ENCODE assay signal across 8 cellular contexts in the genomic region with DNA sequence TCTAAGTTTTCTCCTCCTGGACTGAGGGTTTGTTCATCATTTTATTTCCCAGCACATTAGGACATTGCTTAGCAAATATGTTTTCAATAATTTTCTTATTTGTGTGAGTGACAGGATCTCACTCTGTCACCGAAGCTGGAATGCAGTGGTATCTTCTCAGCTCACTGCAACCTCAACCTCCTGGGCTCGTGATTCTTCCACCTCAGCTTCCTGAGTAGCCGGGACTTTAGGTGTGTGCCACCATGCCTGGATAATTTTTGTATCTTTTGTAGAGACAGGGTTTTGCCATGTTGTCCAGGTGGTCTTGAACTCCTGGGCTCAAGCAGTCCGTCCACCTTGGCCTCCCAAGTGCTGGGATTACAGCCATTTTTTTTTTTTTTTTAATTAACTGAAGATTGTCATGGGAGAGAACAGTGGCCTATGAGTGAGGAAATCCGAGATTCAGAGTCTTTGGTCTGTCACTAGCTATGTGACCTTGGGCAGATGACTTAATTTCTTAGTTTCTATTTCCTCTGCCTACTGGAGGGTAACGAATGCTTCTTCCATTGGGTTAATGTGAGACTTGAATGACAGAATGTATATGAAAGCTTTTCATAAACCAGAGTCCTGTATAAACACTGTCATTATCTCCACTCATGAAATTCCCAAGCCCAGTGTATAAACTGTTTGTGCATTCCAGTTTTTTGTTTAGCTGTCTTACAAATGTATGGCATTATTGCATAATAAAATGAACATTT. TPM values are rescaled to one million over a fixed set of nuclear protein-coding genes. Genes with fewer than 3 reads are reported as not detected.
A peak's percentile ranks its signal among the peaks of the same experiment; 100 is the strongest.
DNase-seq lines count a peak whose midpoint lies in the region; ATAC-seq and TF ChIP-seq lines count a peak whose summit lies in the region.

No MANE protein-coding gene starts in this region.

- H3K27me3 Mint-ChIP-seq in activated T-helper 17 cell treated with anti-CD3 and anti-CD28 coated beads, Interleukin-2, amount 50 U/mL, for 72 hours, result no peaks in the 10 kb centered on the region

- H3K4me1 ChIP-seq in colonic mucosa, result no peaks in the 10 kb centered on the region

- H3K36me3 Mint-ChIP-seq in activated T-helper 17 cell treated with anti-CD3 and anti-CD28 coated beads, Interleukin-2, amount 50 U/mL, for 72 hours (ENCODE audit: low read depth), result no peaks in the 10 kb centered on the region

- no peak for TF ChIP-seq CTCF in colonic mucosa (IDR thresholded peaks at IDR 0.05)

- H3K9me3 Mint-ChIP-seq in activated T-helper 17 cell treated with anti-CD3 and anti-CD28 coated beads, Interleukin-2, amount 50 U/mL, for 72 hours, result no peaks in the 10 kb centered on the region

- intact Hi-C loops in colonic mucosa (cut with DNase I), result no loop called here

- H3K4me3 ChIP-seq in GM08714 (ENCODE audit: low read length) (peak overlapping the region; percentile 34; the same call in 1 of the 2 replicates), colonic mucosa (no peak overlapping the region)

- H3K9ac ChIP-seq in colonic mucosa (ENCODE audit: low read depth in 2 of 2, low read length in 2 of 2), result no peak overlapping the region

- H3K4me3 Mint-ChIP-seq in activated T-helper 17 cell treated with anti-CD3 and anti-CD28 coated beads, Interleukin-2, amount 50 U/mL, for 72 hours, result peak overlapping the region; percentile 55

- H3K27ac Mint-ChIP-seq in activated T-helper 17 cell treated with anti-CD3 and anti-CD28 coated beads, Interleukin-2, amount 50 U/mL, for 72 hours, result peak overlapping the region; percentile 59

- ATAC-seq in GM19397 (IDR thresholded peaks at IDR 0.05; ENCODE audit: unreplicated experiment) (peak; percentile 79), HG03060 (IDR thresholded peaks at IDR 0.05; ENCODE audit: low read depth, unreplicated experiment) (peak; percentile 94)
- peak; percentile 89 for ATAC-seq in activated T-helper 17 cell treated with anti-CD3 and anti-CD28 coated beads, Interleukin-2, amount 50 U/mL, for 72 hours (replicated peaks)

- H3K9me3 ChIP-seq in colonic mucosa, result no peaks in the 10 kb centered on the region

- no peaks in the 10 kb centered on the region for H3K36me3 ChIP-seq in colonic mucosa

- H3K4me1 Mint-ChIP-seq in activated T-helper 17 cell treated with anti-CD3 and anti-CD28 coated beads, Interleukin-2, amount 50 U/mL, for 72 hours, result peaks cover 13% of the 10 kb centered on the region

- no peak for DNase-seq in colonic mucosa
- no peak for DNase-seq in Ammon's horn (ENCODE audit: low spot score)
- DNase-seq in stimulated activated CD4-positive, alpha-beta T cell treated with anti-CD3 and anti-CD28 coated beads, Interleukin-4, amount 100 ng/mL, for 24 hours, result no peak
- no peak for DNase-seq in dermis blood vessel endothelial cell

- H3K27me3 ChIP-seq in colonic mucosa, result no peaks in the 10 kb centered on the region

- H3K27ac ChIP-seq in colonic mucosa, result no peak overlapping the region

RNA-seq across cellular contexts. Expression of a gene that starts 23.9 kb away (rescaled TPM):
- total RNA-seq in activated T-helper 17 cell treated with anti-CD3 and anti-CD28 coated beads, Interleukin-2, amount 50 U/mL, for 72 hours, result 10 to 100 TPM; 16.6 to 21.2 TPM
- total RNA-seq in colonic mucosa (10 to 100 TPM; 11.0 to 15.6 TPM), dermis blood vessel endothelial cell (11.7 and 16.8 TPM in 2 replicates)
